9 cellular contexts compared by ENCODE assay signal in the genomic region with DNA sequence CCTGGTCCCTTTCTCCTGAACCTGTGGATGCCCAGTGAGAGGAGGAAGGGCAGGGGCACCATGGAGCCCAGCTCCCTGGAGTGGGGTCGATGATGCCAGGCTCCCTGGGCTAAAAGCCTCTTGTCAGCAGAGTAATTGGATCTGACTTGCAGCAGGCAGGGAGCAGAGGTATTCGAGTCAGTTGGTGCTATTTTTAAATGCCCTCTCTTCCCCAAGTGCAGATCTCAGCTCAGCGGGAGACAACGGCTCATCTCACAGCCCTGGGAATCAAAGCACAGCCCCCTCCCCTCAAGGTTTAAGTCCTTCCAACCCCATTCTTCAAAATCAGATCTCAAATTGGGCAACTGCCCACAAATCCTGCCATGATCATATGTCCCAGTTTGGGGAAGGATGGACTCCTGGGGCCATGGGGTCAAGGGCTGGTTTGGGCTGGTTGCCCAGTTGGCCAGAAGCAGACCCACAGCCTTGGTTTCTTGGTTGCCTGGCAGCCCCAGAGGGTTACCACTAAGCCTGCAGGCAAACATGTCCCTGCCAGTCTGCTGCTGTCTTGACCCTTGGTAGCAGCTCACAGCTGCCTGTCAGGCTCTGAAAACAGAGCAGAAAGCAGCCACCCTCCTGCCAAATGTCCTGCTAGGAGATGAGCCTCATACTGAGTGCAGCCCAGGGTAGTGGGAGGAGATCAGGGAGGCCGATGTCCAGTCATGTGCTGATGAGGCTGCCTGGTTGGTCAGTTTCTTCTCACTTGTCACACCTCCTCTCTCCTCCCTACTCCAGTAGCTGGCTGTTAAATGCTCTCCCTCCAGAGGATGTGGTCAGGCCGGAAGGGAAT.
DNase-seq lines count a peak whose midpoint lies in the region; ATAC-seq and TF ChIP-seq lines count a peak whose summit lies in the region.
"Had no signal": no experiment of that assay in that cellular context is flagged by ENCODE, and none has a peak within 500 bp of the region (broad histone marks: within the 10 kb centered on the region; RNA-seq: fewer than 3 reads in every experiment).

No MANE protein-coding gene starts in this region.

- intact Hi-C loops in spleen (cut with DNase I; ENCODE audit: low total_unique reads), result no loop called here

- H3K9me3 ChIP-seq in SJCRH30 (replicated peaks), result no peaks in the 10 kb centered on the region
- H3K9me3 ChIP-seq in right atrium auricular region, result no peaks in the 10 kb centered on the region
- no peaks in the 10 kb centered on the region for H3K9me3 ChIP-seq in spleen

- TF ChIP-seq CTCF in right atrium auricular region (IDR thresholded peaks at IDR 0.05) (no peak), spleen (IDR thresholded peaks at IDR 0.05 in 8 of 11, conservative IDR thresholded peaks at IDR 0.05 in 3 of 11) (no peak)

- no peak for TF ChIP-seq POLR2A in spleen (IDR thresholded peaks at IDR 0.05)

- peak; percentile 62 for DNase-seq in NCI-H128 (lab: John Stamatoyannopoulos, UW; ENCODE audit: unreplicated experiment)
- DNase-seq in SJCRH30, result peak; percentile 73 to 78
- peak; percentile 62 for DNase-seq in right atrium auricular region (ENCODE audit: low spot score)
- no peak for DNase-seq in spleen
- no peak for DNase-seq in activated naive CD4-positive, alpha-beta T cell treated with anti-CD3 and anti-CD28 coated beads, Interleukin-2, amount 50 U/mL, for 16 hours
- no peak for DNase-seq in cortex of kidney (lab: John Stamatoyannopoulos, UW)
- DNase-seq: small intestine, T-helper 9 cell had no signal

- WGBS in spleen, 5 donors, result 47 to 57% (median 51%) methylated on average over 4 to 6 of the region's 6 CpGs

- H3K4me3 ChIP-seq in SJCRH30, result no peak overlapping the region
- H3K4me3 ChIP-seq in right atrium auricular region, result no peak overlapping the region
- no peak overlapping the region for H3K4me3 ChIP-seq in spleen

- H3K27me3 ChIP-seq in SJCRH30, result no peaks in the 10 kb centered on the region
- no peaks in the 10 kb centered on the region for H3K27me3 ChIP-seq in right atrium auricular region
- no peaks in the 10 kb centered on the region for H3K27me3 ChIP-seq in spleen (replicated peaks in 1 of 7)

- no peak overlapping the region for H3K27ac ChIP-seq in SJCRH30
- peak overlapping the region; percentile 81 to 92 for H3K27ac ChIP-seq in right atrium auricular region
- peak overlapping the region in 5 of 8 donors; percentile 37 to 50 (median 44) for H3K27ac ChIP-seq in spleen

- no peak for ATAC-seq in GM18870 (IDR thresholded peaks at IDR 0.05; ENCODE audit: unreplicated experiment)

- H3K4me1 ChIP-seq in SJCRH30 (peaks cover 19% of the 10 kb centered on the region), right atrium auricular region (peaks cover 3 to 78% of the 10 kb centered on the region in 2 donors), spleen (peaks cover 8 to 61% (median 39%) of the 10 kb centered on the region in 6 donors)

- no peaks in the 10 kb centered on the region for H3K36me3 ChIP-seq in SJCRH30
- H3K36me3 ChIP-seq in right atrium auricular region, result no peaks in the 10 kb centered on the region
- H3K36me3 ChIP-seq in spleen, result no peaks in the 10 kb centered on the region

Comparison
In these comparisons a context has a peak if more than half of its experiments do, and no peak if none do; other contexts are left out.
1. DNase-seq: peak in NCI-H128 (single experiment), SJCRH30 (2 of 2) and right atrium auricular region (single experiment); none in spleen (single experiment), activated naive CD4-positive, alpha-beta T cell treated with anti-CD3 and anti-CD28 coated beads, Interleukin-2, amount 50 U/mL, for 16 hours (single experiment) and cortex of kidney (single experiment).